In the genomic region with DNA sequence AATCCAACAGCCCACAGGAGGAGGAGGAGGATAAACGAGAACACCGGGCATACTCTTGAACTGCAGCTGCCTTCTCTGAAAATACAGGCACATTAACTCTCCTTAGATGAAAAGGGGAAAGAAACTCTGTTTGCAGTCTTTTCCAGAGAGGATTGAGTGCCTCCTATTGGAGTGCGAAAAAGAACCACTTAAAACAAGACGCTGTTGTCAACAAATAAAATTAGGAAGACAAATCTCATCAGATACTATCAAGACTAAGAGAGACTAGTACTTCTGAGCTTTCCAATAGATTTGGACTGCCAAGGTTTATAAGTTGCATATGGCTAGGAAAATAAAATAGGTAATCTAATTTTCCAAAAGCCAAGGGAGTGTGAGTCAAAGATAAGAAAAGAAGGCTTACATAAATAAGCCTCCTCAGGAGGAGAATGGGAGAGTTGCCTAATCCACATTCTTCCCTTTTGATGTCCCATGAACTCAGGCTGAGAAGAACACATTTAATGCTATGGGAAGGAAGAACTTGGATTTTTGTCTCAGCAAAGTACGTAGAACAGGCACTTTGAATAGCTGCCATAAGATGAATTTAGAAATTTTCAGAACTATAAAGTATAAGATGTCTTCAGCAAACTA, we compare ENCODE assay signal across 33 cellular contexts.
A peak's percentile ranks its signal among the peaks of the same experiment; 100 is the strongest.
DNase-seq lines count a peak whose midpoint lies in the region; ATAC-seq and TF ChIP-seq lines count a peak whose summit lies in the region.
"Had no signal": no experiment of that assay in that cellular context is flagged by ENCODE, and none has a peak within 500 bp of the region (broad histone marks: within the 10 kb centered on the region; RNA-seq: fewer than 3 reads in every experiment).

No MANE protein-coding gene starts in this region.

- H3K4me1 ChIP-seq in PC-3 (ENCODE audit: insufficient read depth, low read length), result no peaks in the 10 kb centered on the region
- H3K4me1 ChIP-seq: esophagus squamous epithelium had no signal

- intact Hi-C loops in PC-3 (cut with micrococcal nuclease), result no loop called here

- H3K9me3 ChIP-seq in PC-3 (ENCODE audit: low read length), result no peaks in the 10 kb centered on the region
- H3K9me3 ChIP-seq: esophagus squamous epithelium, neutrophil, thoracic aorta had no signal

- H3K27me3 ChIP-seq in H7 (ENCODE audit: control insufficient read depth, insufficient read depth, low read length) (no peaks in the 10 kb centered on the region), PC-3 (ENCODE audit: low read length) (no peaks in the 10 kb centered on the region)
- H3K27me3 ChIP-seq: esophagus squamous epithelium, neutrophil had no signal

- no peak overlapping the region for H3K9ac ChIP-seq in PC-3 (ENCODE audit: low read length)

- no peaks in the 10 kb centered on the region for H3K79me2 ChIP-seq in PC-3 (ENCODE audit: low read length)

- POLR2A ChIA-PET in PC-3 (lab: Charles Lee; ENCODE audit: unreplicated experiment), result no interaction called here

- peak; percentile 39 for DNase-seq in EH (ENCODE audit: low read depth)
- peak; percentile 16 for DNase-seq in astrocyte of the cerebellum (ENCODE audit: low read depth)
- peak; percentile 59 for DNase-seq in fibroblast of peridontal ligament (ENCODE audit: extremely low read depth)
- DNase-seq in skeletal muscle cell (ENCODE audit: low read depth), result peak; percentile 32
- DNase-seq in activated CD4-positive, alpha-beta T cell treated with anti-CD3 and anti-CD28 coated beads, Interleukin-2, amount 50 U/mL, for 48 hours, result no peak
- no peak for DNase-seq in H7
- no peak for DNase-seq in PC-3
- DNase-seq: activated CD4-positive, alpha-beta T cell treated with anti-CD3 and anti-CD28 coated beads for 4 hours; activated CD8-positive, alpha-beta memory T cell treated with anti-CD3 and anti-CD28 coated beads for 24 hours; activated T-cell treated with anti-CD3 and anti-CD28 coated beads for 4 hours; anterior cingulate cortex; CD4-positive, alpha-beta T cell; central memory CD4-positive, alpha-beta T cell; dermis blood vessel endothelial cell; EL; esophagus squamous epithelium; H9; Kasumi-1; midbrain; naive B cell; NCI-H1417; NCI-H2029 treated with DMSO at 0.1 percent for 48 hours; NCI-H774; right cardiac atrium; stimulated activated CD4-positive, alpha-beta T cell treated with anti-CD3 and anti-CD28 coated beads, Interleukin-12 subunit alpha, Interleukin-12 subunit beta, amount 100 ng/mL, for 4 hours; stimulated activated CD4-positive, alpha-beta T cell treated with anti-CD3 and anti-CD28 coated beads, Interleukin-2, amount 100 ng/mL, for 48 hours; stimulated activated naive CD8-positive, alpha-beta T cell treated with anti-CD3 and anti-CD28 coated beads, Interleukin-15, amount 100 ng/mL, for 72 hours; T1000 had no signal

- H3K9me2 ChIP-seq in PC-3 (replicated peaks; ENCODE audit: low read length), result no peaks in the 10 kb centered on the region

- no TSS peak for BruUV-seq in PC-3 (replicated peaks; lab: Mats Ljungman, UMichigan)

- H3K4me3 ChIP-seq in astrocyte of the cerebellum (ENCODE audit: low read depth, low read length) (no peak overlapping the region), skeletal muscle cell (ENCODE audit: low read depth, low read length) (no peak overlapping the region), H7 (ENCODE audit: insufficient read depth, low read depth, low read length) (no peak overlapping the region), PC-3 (ENCODE audit: low read length) (no peak overlapping the region)
- H3K4me3 ChIP-seq: esophagus squamous epithelium, thoracic aorta had no signal

- no peaks in the 10 kb centered on the region for H3F3A ChIP-seq in PC-3 (ENCODE audit: low read length, unreplicated experiment)

- no peak overlapping the region for H3K27ac ChIP-seq in PC-3 (ENCODE audit: low read length)
- H3K27ac ChIP-seq: esophagus squamous epithelium, neutrophil, thoracic aorta, VCaP had no signal

- no peak overlapping the region for H2AFZ ChIP-seq in PC-3 (ENCODE audit: low read length)

- CTCF ChIA-PET in PC-3 (lab: Charles Lee), result no interaction called here

- H3K4me2 ChIP-seq in PC-3 (ENCODE audit: low read length), result no peak overlapping the region

- ATAC-seq in GM19035 (IDR thresholded peaks at IDR 0.05; ENCODE audit: unreplicated experiment) (no peak), PC-3 (no peak)
- ATAC-seq: activated naive CD4-positive, alpha-beta T cell treated with anti-CD3 and anti-CD28 coated beads, Interleukin-2, amount 50 U/mL, for 72 hours; right cardiac atrium; stimulated activated naive CD8-positive, alpha-beta T cell treated with anti-CD3 and anti-CD28 coated beads, Interleukin-15, amount 100 ng/mL, for 72 hours had no signal

- no peaks in the 10 kb centered on the region for H4K20me1 ChIP-seq in PC-3 (ENCODE audit: low read length)

- TF ChIP-seq CTCF in astrocyte of the cerebellum (IDR thresholded peaks at IDR 0.05; ENCODE audit: low read depth, low read length, missing control alignments) (no peak), PC-3 (conservative IDR thresholded peaks at IDR 0.05; ENCODE audit: low read depth, low read length) (no peak)

- in situ Hi-C loops in astrocyte of the cerebellum (cut with HindIII; ENCODE audit: low sequenced_read_pairs), result no loop called here

- H3K36me3 ChIP-seq in H7 (replicated peaks; ENCODE audit: control insufficient read depth, insufficient read depth, low read length) (no peaks in the 10 kb centered on the region), PC-3 (ENCODE audit: low read depth, low read length) (no peaks in the 10 kb centered on the region)
- H3K36me3 ChIP-seq: esophagus squamous epithelium, neutrophil, thoracic aorta had no signal

Comparison
In these comparisons a context has a peak if more than half of its experiments do, and no peak if none do; other contexts are left out.
1. DNase-seq: peak in EH (single experiment), astrocyte of the cerebellum (single experiment), fibroblast of peridontal ligament (single experiment) and skeletal muscle cell (single experiment); none in activated CD4-positive, alpha-beta T cell treated with anti-CD3 and anti-CD28 coated beads, Interleukin-2, amount 50 U/mL, for 48 hours (0 of 2), H7 (single experiment) and PC-3 (single experiment).